In genomic region chr20:13022401-13023170, GRCh38 we compare ENCODE assay signal across 15 cellular contexts. TPM values are rescaled to one million over a fixed set of nuclear protein-coding genes. Genes with fewer than 3 reads are reported as not detected.
A peak's percentile ranks its signal among the peaks of the same experiment; 100 is the strongest.
DNase-seq lines count a peak whose midpoint lies in the region; ATAC-seq and TF ChIP-seq lines count a peak whose summit lies in the region.
"Had no signal": no experiment of that assay in that cellular context is flagged by ENCODE, and none has a peak within 500 bp of the region (broad histone marks: within the 10 kb centered on the region; RNA-seq: fewer than 3 reads in every experiment).

No MANE protein-coding gene starts in this region.

- no peak overlapping the region for H3K4me3 ChIP-seq in choroid plexus epithelial cell (ENCODE audit: low read depth, low read length)
- H3K4me3 ChIP-seq: prostate gland, SK-N-MC had no signal

- peak; percentile 31 for DNase-seq in Ammon's horn (ENCODE audit: low spot score)
- peak; percentile 79 for DNase-seq in M059J (ENCODE audit: low read depth)
- DNase-seq in choroid plexus epithelial cell (ENCODE audit: low read depth), result peak; percentile 84
- DNase-seq in left kidney (ENCODE audit: low read depth, low spot score), result peak; percentile 43
- no peak for DNase-seq in activated gamma-delta T cell treated with Interleukin-2 at 50 U/mL for 16 hours
- DNase-seq in DMS79 treated with DMSO at 0.1 percent for 48 hours (lab: John Stamatoyannopoulos, UW), result no peak
- DNase-seq in G401 (ENCODE audit: low spot score), result no peak
- DNase-seq: activated T-cell treated with anti-CD3 and anti-CD28 coated beads, Interleukin-2, amount 50 U/mL, for 1 hour; GDM1; stimulated activated CD4-positive, alpha-beta T cell treated with anti-CD3 and anti-CD28 coated beads, Interleukin-4, amount 100 ng/mL, for 24 hours; stimulated activated naive CD4-positive, alpha-beta T cell treated with Interleukin-2 at 50 U/mL for 16 hours; WERI-Rb-1 had no signal

- no peak for ATAC-seq in HG03432 (IDR thresholded peaks at IDR 0.05; ENCODE audit: unreplicated experiment)

- no peak for TF ChIP-seq CTCF in choroid plexus epithelial cell (conservative IDR thresholded peaks at IDR 0.05; ENCODE audit: low read depth, low read length)

- in situ Hi-C loops in G401 (cut with HindIII; ENCODE audit: low sequenced_read_pairs), result no loop called here

RNA-seq across cellular contexts. Expression of gene SPTLC3, which starts 13.8 kb away (rescaled TPM):
- 3.0 and 9.2 TPM in 2 replicates for total RNA-seq in M059J (2014; rRNA removed; shearing (Covaris generic))
- not detected in 2 replicates for total RNA-seq in G401 (2014; rRNA removed; shearing (Covaris generic))

Comparison
In these comparisons a context has a peak if more than half of its experiments do, and no peak if none do; other contexts are left out.
1. DNase-seq: peak in Ammon's horn (single experiment), M059J (single experiment), choroid plexus epithelial cell (single experiment) and left kidney (single experiment); none in activated gamma-delta T cell treated with Interleukin-2 at 50 U/mL for 16 hours (single experiment), DMS79 treated with DMSO at 0.1 percent for 48 hours (single experiment) and G401 (single experiment).